ENCODE assay signal across 9 cellular contexts in genomic region chr2:101063753-101064502, GRCh38.
A peak's percentile ranks its signal among the peaks of the same experiment; 100 is the strongest.
DNase-seq lines count a peak whose midpoint lies in the region; ATAC-seq lines count a peak whose summit lies in the region.
"Had no signal": no experiment of that assay in that cellular context is flagged by ENCODE, and none has a peak within 500 bp of the region (broad histone marks: within the 10 kb centered on the region; RNA-seq: fewer than 3 reads in every experiment).

No MANE protein-coding gene starts in this region.

- peak; percentile 25 for DNase-seq in SK-MEL-5 (ENCODE audit: low read depth, low spot score)
- peak; percentile 56 for DNase-seq in foreskin melanocyte
- peak; percentile 40 for DNase-seq in stromal cell of bone marrow (ENCODE audit: low read depth)
- no peak for DNase-seq in NCI-H510A treated with DMSO at 0.1 percent for 48 hours (lab: John Stamatoyannopoulos, UW)
- DNase-seq in aorta, result no peak
- no peak for DNase-seq in NCI-H510A (lab: John Stamatoyannopoulos, UW)
- DNase-seq: NCI-H1436 treated with DMSO at 0.1 percent for 48 hours had no signal

- no peaks in the 10 kb centered on the region for H3K27me3 ChIP-seq in aorta (ENCODE audit: control insufficient read depth in 1 of 2, insufficient read depth in 2 of 2, low read length in 1 of 2)
- H3K27me3 ChIP-seq: cardiac muscle cell had no signal

- intact Hi-C loops in aorta (cut with DNase I), result no loop called here

- H3K4me3 ChIP-seq in aorta (ENCODE audit: low read length in 2 of 2), result no peak overlapping the region
- H3K4me3 ChIP-seq: cardiac muscle cell had no signal

- no peaks in the 10 kb centered on the region for H3K4me1 ChIP-seq in aorta (ENCODE audit: control insufficient read depth in 1 of 2, insufficient read depth in 2 of 2, low read length in 2 of 2)

- no peak overlapping the region for H3K27ac ChIP-seq in aorta (ENCODE audit: low read depth in 1 of 2, low read length in 2 of 2)
- H3K27ac ChIP-seq: cardiac muscle cell had no signal

- ATAC-seq in GM18868 (IDR thresholded peaks at IDR 0.05; ENCODE audit: unreplicated experiment) (peak; percentile 38), aorta (ENCODE audit: low FRiP score) (no peak)

- H3K36me3 ChIP-seq in aorta (ENCODE audit: control insufficient read depth in 1 of 2, insufficient read depth in 2 of 2, low read length in 1 of 2), result no peaks in the 10 kb centered on the region
- H3K36me3 ChIP-seq: cardiac muscle cell had no signal

- WGBS in aorta, 2 donors, result 83 to 85% methylated on average over 3 of the region's 3 CpGs

- in situ Hi-C loops in SK-MEL-5 (cut with HindIII; ENCODE audit: low pct_unique_long_range_greater_than_20kb, low sequenced_read_pairs), result no loop called here

- no peaks in the 10 kb centered on the region for H3K9me3 ChIP-seq in aorta (ENCODE audit: control insufficient read depth, low read length)

Comparison
In these comparisons a context has a peak if more than half of its experiments do, and no peak if none do; other contexts are left out.
1. DNase-seq: peak in SK-MEL-5 (single experiment), foreskin melanocyte (single experiment) and stromal cell of bone marrow (single experiment); none in NCI-H510A treated with DMSO at 0.1 percent for 48 hours (single experiment), aorta (0 of 2) and NCI-H510A (single experiment).